Comparison of ENCODE assay signal across 11 cellular contexts in genomic region chr16:3665508-3665907, GRCh38. TPM values are rescaled to one million over a fixed set of nuclear protein-coding genes. Genes with fewer than 3 reads are reported as not detected.
DNase-seq lines count a peak whose midpoint lies in the region; ATAC-seq and TF ChIP-seq lines count a peak whose summit lies in the region.
"Had no signal": no experiment of that assay in that cellular context is flagged by ENCODE, and none has a peak within 500 bp of the region (broad histone marks: within the 10 kb centered on the region; RNA-seq: fewer than 3 reads in every experiment).

No MANE protein-coding gene starts in this region.

- H3K27me3 ChIP-seq in tibial artery: no peaks in the 10 kb centered on the region

- CTCF ChIA-PET in activated naive CD4-positive, alpha-beta T cell treated with anti-CD3 and anti-CD28 coated beads for 36 hours (lab: Charles Lee): interaction anchor here (0.9 kb wide), 1 partner anchor 21 kb away, joined by 3 read pairs; no protein-coding TSS in a partner anchor

- H3K27ac Mint-ChIP-seq in activated naive CD4-positive, alpha-beta T cell treated with anti-CD3 and anti-CD28 coated beads for 36 hours: peak overlapping the region; percentile 47
- H3K27ac Mint-ChIP-seq in natural killer cell: peak overlapping the region in 1 of 2 donors; percentile 38
- no peak overlapping the region for H3K27ac Mint-ChIP-seq in stimulated activated memory B cell treated with anti-CD40 and anti-IgM and Interleukin-4, amounts not matched to agents 10 μg/mL and 1 μg/mL and 100 μg/mL, for 72 hours
- H3K27ac Mint-ChIP-seq: IgD-negative memory B cell had no signal

- H3K4me1 Mint-ChIP-seq in activated naive CD4-positive, alpha-beta T cell treated with anti-CD3 and anti-CD28 coated beads for 36 hours (ENCODE audit: low read depth): peaks cover 4% of the 10 kb centered on the region
- peaks cover 19 to 34% of the 10 kb centered on the region in 2 donors for H3K4me1 Mint-ChIP-seq in natural killer cell
- peaks cover 11% of the 10 kb centered on the region for H3K4me1 Mint-ChIP-seq in stimulated activated memory B cell treated with anti-CD40 and anti-IgM and Interleukin-4, amounts not matched to agents 10 μg/mL and 1 μg/mL and 100 μg/mL, for 72 hours

- DNase-seq in GM10266 (ENCODE audit: extremely low spot score): no peak
- peak; percentile 16 for DNase-seq in activated naive CD4-positive, alpha-beta T cell treated with anti-CD3 and anti-CD28 coated beads for 36 hours
- DNase-seq in natural killer cell: no peak
- no peak for DNase-seq in tibial artery
- DNase-seq: mesendoderm, NCI-H2029 had no signal

- H3K36me3 ChIP-seq in KOPT-K1 (ENCODE audit: insufficient read depth, low read length): peaks cover 68% of the 10 kb centered on the region
- H3K36me3 ChIP-seq in tibial artery: peaks cover 21 to 78% (median 72%) of the 10 kb centered on the region in 3 donors

- H3K27ac ChIP-seq in KOPT-K1 (ENCODE audit: low read depth, low read length, poor library complexity, severe bottlenecking): peak overlapping the region; percentile 30
- no peak overlapping the region for H3K27ac ChIP-seq in tibial artery
- H3K27ac ChIP-seq: parathyroid adenoma had no signal

- intact Hi-C loops in activated naive CD4-positive, alpha-beta T cell treated with anti-CD3 and anti-CD28 coated beads for 36 hours (cut with micrococcal nuclease): loop anchor here (5.0 kb wide), 1 partner anchor 138 kb away; no protein-coding TSS in a partner anchor
- intact Hi-C loops in natural killer cell (cut with micrococcal nuclease) (loop anchor here (5.0 kb wide), 1 partner anchor 138 kb away; no protein-coding TSS in a partner anchor), tibial artery (cut with DNase I; ENCODE audit: low total_unique reads) (no loop called here)

- peak; percentile 30 to 57 (median 42) for ATAC-seq in natural killer cell
- ATAC-seq in stimulated activated memory B cell treated with anti-CD40 and anti-IgM and Interleukin-4, amounts not matched to agents 10 μg/mL and 1 μg/mL and 100 μg/mL, for 72 hours: no peak
- no peak for ATAC-seq in GM18517 (IDR thresholded peaks at IDR 0.05; ENCODE audit: unreplicated experiment)

- no peak overlapping the region for H3K4me3 ChIP-seq in tibial artery

- H3K4me1 ChIP-seq in tibial artery: no peaks in the 10 kb centered on the region
- H3K4me1 ChIP-seq: parathyroid adenoma had no signal

- H3K4me3 Mint-ChIP-seq in activated naive CD4-positive, alpha-beta T cell treated with anti-CD3 and anti-CD28 coated beads for 36 hours: no peak overlapping the region
- no peak overlapping the region for H3K4me3 Mint-ChIP-seq in natural killer cell
- H3K4me3 Mint-ChIP-seq in stimulated activated memory B cell treated with anti-CD40 and anti-IgM and Interleukin-4, amounts not matched to agents 10 μg/mL and 1 μg/mL and 100 μg/mL, for 72 hours: no peak overlapping the region
- H3K4me3 Mint-ChIP-seq: IgD-negative memory B cell had no signal

- no peaks in the 10 kb centered on the region for H3K27me3 Mint-ChIP-seq in activated naive CD4-positive, alpha-beta T cell treated with anti-CD3 and anti-CD28 coated beads for 36 hours (ENCODE audit: low read depth)
- H3K27me3 Mint-ChIP-seq in natural killer cell (ENCODE audit: low read depth in 2 of 2): no peaks in the 10 kb centered on the region
- H3K27me3 Mint-ChIP-seq in stimulated activated memory B cell treated with anti-CD40 and anti-IgM and Interleukin-4, amounts not matched to agents 10 μg/mL and 1 μg/mL and 100 μg/mL, for 72 hours: no peaks in the 10 kb centered on the region
- H3K27me3 Mint-ChIP-seq: IgD-negative memory B cell had no signal

- H3K36me3 Mint-ChIP-seq in activated naive CD4-positive, alpha-beta T cell treated with anti-CD3 and anti-CD28 coated beads for 36 hours (ENCODE audit: low read depth): peaks cover 29% of the 10 kb centered on the region
- H3K36me3 Mint-ChIP-seq in natural killer cell: no peaks in the 10 kb centered on the region
- H3K36me3 Mint-ChIP-seq in stimulated activated memory B cell treated with anti-CD40 and anti-IgM and Interleukin-4, amounts not matched to agents 10 μg/mL and 1 μg/mL and 100 μg/mL, for 72 hours: peaks cover 61% of the 10 kb centered on the region

- no peaks in the 10 kb centered on the region for H3K9me3 ChIP-seq in KOPT-K1 (ENCODE audit: insufficient read depth, low read length, poor library complexity, severe bottlenecking)
- no peaks in the 10 kb centered on the region for H3K9me3 ChIP-seq in tibial artery

- no peaks in the 10 kb centered on the region for H3K9me3 Mint-ChIP-seq in activated naive CD4-positive, alpha-beta T cell treated with anti-CD3 and anti-CD28 coated beads for 36 hours
- H3K9me3 Mint-ChIP-seq in natural killer cell: no peaks in the 10 kb centered on the region
- no peaks in the 10 kb centered on the region for H3K9me3 Mint-ChIP-seq in stimulated activated memory B cell treated with anti-CD40 and anti-IgM and Interleukin-4, amounts not matched to agents 10 μg/mL and 1 μg/mL and 100 μg/mL, for 72 hours
- H3K9me3 Mint-ChIP-seq: IgD-negative memory B cell had no signal

- peak; percentile 27 for TF ChIP-seq CTCF in GM10266 (IDR thresholded peaks at IDR 0.05; ENCODE audit: control insufficient read depth, insufficient read depth, low read depth, missing control alignments)
- TF ChIP-seq CTCF in natural killer cell (IDR thresholded peaks at IDR 0.05): no peak
- no peak for TF ChIP-seq CTCF in tibial artery (IDR thresholded peaks at IDR 0.05)

RNA-seq across cellular contexts. Expression of gene DNASE1, which starts 11.0 kb away (rescaled TPM):
- total RNA-seq in activated naive CD4-positive, alpha-beta T cell treated with anti-CD3 and anti-CD28 coated beads for 36 hours: 10 to 100 TPM; 13.5 to 13.8 TPM
- 10 to 100 TPM; 29.9 to 47.8 (median 34.9) TPM for total RNA-seq in natural killer cell

RNA-seq across cellular contexts. Expression of gene TRAP1, which starts 51.8 kb away (rescaled TPM):
- total RNA-seq in activated naive CD4-positive, alpha-beta T cell treated with anti-CD3 and anti-CD28 coated beads for 36 hours: 100 to 1,000 TPM; 384 to 396 TPM
- total RNA-seq in natural killer cell: 10 to 100 TPM; 33.7 to 56.7 (median 54.6) TPM

RNA-seq across cellular contexts. Expression of gene SLX4, which starts 54.1 kb away (rescaled TPM):
- total RNA-seq in activated naive CD4-positive, alpha-beta T cell treated with anti-CD3 and anti-CD28 coated beads for 36 hours: 10 to 100 TPM; 14.0 to 14.1 TPM
- total RNA-seq in natural killer cell: 10 to 100 TPM; 13.5 to 18.6 (median 15.5) TPM

Comparison
In these comparisons a context has a peak if more than half of its experiments do, and no peak if none do; other contexts are left out.
1. ATAC-seq: peak in natural killer cell (3 of 3); none in stimulated activated memory B cell treated with anti-CD40 and anti-IgM and Interleukin-4, amounts not matched to agents 10 μg/mL and 1 μg/mL and 100 μg/mL, for 72 hours (single experiment) and GM18517 (single experiment).
2. RNA of gene TRAP1, which starts 51.8 kb away (total RNA-seq): 384 to 396 TPM in activated naive CD4-positive, alpha-beta T cell treated with anti-CD3 and anti-CD28 coated beads for 36 hours; 33.7 to 56.7 TPM in natural killer cell; every median in the first group is over 4 times any median in the second.